ENCODE assay signal across 2 cellular contexts in the genomic region with DNA sequence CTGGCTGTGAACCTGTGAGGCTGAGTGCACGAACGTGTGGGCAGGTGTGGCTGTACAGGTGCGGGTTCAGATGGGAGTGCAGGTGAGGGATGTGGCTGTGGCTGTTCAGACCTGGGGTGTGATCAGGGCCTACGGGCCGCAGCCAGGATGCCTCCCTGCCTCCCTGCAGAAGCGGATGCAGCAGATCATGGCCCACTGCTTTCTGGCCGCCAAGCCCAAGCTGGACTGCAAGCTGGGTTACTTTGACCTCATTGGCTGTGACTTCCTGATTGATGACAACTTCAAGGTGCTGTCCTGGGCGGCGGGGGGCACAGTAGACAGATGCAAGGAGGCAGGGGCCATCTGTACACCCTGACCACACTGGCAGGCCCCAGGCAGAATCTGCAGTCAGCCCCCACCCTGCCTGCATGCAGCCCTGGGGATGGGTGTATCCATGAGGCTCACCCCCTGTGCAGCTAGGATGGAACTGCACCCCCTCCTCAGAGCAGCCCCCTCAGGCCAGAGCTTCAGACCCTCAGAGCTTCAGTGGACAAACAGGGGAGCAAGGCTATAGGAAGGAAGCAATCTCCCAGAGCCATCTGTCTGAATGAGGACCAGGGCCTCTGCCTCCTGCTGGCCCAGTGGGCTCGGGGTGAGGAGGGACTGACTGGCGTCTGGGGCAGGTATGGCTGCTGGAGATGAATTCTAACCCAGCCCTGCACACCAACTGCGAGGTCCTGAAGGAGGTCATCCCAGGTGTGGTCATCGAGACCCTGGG.
TF ChIP-seq lines count a peak whose summit lies in the region.

No MANE protein-coding gene starts in this region.

TF ChIP-seq in IMR-90, 13 proteins besides CTCF, POLR2A, EP300 and RAD21:
- no peak for TF ChIP-seq MXI1 (IDR thresholded peaks at IDR 0.05; ENCODE audit: borderline replicate concordance, low read depth, low read length)
- no peak for TF ChIP-seq NFE2L2 (IDR thresholded peaks at IDR 0.05; ENCODE audit: low read depth, low read length)
- TF ChIP-seq BHLHE40 (IDR thresholded peaks at IDR 0.05; ENCODE audit: low read depth, low read length): no peak
- TF ChIP-seq, protein P1, sequence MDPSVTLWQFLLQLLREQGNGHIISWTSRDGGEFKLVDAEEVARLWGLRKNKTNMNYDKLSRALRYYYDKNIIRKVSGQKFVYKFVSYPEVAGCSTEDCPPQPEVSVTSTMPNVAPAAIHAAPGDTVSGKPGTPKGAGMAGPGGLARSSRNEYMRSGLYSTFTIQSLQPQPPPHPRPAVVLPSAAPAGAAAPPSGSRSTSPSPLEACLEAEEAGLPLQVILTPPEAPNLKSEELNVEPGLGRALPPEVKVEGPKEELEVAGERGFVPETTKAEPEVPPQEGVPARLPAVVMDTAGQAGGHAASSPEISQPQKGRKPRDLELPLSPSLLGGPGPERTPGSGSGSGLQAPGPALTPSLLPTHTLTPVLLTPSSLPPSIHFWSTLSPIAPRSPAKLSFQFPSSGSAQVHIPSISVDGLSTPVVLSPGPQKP (IDR thresholded peaks at IDR 0.05; ENCODE audit: borderline replicate concordance, low read depth, low read length): no peak
- TF ChIP-seq SMC3 (IDR thresholded peaks at IDR 0.05; ENCODE audit: low read depth, low read length): no peak
- no peak for TF ChIP-seq MAZ (IDR thresholded peaks at IDR 0.05; ENCODE audit: borderline replicate concordance, low read depth, low read length)
- no peak for TF ChIP-seq MAFK (IDR thresholded peaks at IDR 0.05; ENCODE audit: low read depth, low read length)
- TF ChIP-seq RCOR1 (IDR thresholded peaks at IDR 0.05; ENCODE audit: insufficient replicate concordance, low read length): no peak
- no peak for TF ChIP-seq CEBPB (IDR thresholded peaks at IDR 0.05; ENCODE audit: low read depth, low read length)
- TF ChIP-seq, protein P2, sequence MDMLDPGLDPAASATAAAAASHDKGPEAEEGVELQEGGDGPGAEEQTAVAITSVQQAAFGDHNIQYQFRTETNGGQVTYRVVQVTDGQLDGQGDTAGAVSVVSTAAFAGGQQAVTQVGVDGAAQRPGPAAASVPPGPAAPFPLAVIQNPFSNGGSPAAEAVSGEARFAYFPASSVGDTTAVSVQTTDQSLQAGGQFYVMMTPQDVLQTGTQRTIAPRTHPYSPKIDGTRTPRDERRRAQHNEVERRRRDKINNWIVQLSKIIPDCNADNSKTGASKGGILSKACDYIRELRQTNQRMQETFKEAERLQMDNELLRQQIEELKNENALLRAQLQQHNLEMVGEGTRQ (IDR thresholded peaks at IDR 0.05; ENCODE audit: low read depth, low read length): no peak
- TF ChIP-seq RFX5 (IDR thresholded peaks at IDR 0.05; ENCODE audit: low read depth, low read length): no peak
- no peak for TF ChIP-seq FOS (IDR thresholded peaks at IDR 0.05; ENCODE audit: low read depth, low read length)
- no peak for TF ChIP-seq CHD1 (IDR thresholded peaks at IDR 0.05; ENCODE audit: low read depth, low read length)

TF ChIP-seq in H1, 55 proteins besides CTCF, POLR2A, EP300 and RAD21:
- TF ChIP-seq CBX5 (IDR thresholded peaks at IDR 0.05; ENCODE audit: low read depth, low read length): no peak
- no peak for TF ChIP-seq TEAD4 (IDR thresholded peaks at IDR 0.05; ENCODE audit: low read depth, low read length)
